ENCODE assay signal across 1 cellular context in the genomic region with DNA sequence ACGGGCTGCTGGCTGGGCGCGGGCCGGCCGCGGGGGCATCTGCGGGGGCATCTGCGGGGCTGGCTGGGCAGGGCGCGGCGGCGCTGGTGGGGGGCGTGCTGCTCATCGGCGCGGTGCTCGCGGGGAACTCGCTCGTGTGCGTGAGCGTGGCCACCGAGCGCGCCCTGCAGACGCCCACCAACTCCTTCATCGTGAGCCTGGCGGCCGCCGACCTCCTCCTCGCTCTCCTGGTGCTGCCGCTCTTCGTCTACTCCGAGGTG.
TF ChIP-seq lines count a peak whose summit lies in the region.

No MANE protein-coding gene starts in this region.

TF ChIP-seq in WTC11, 78 proteins besides CTCF, POLR2A, EP300 and RAD21 (continued from another document):
- TF ChIP-seq NFATC4 (CRISPR knock-in tag; IDR thresholded peaks at IDR 0.05) (no peak), SOX15 (CRISPR knock-in tag; IDR thresholded peaks at IDR 0.05) (no peak), SMAD4 (CRISPR knock-in tag; IDR thresholded peaks at IDR 0.05) (no peak), GRHL2 (CRISPR knock-in tag; IDR thresholded peaks at IDR 0.05; ENCODE audit: insufficient replicate concordance, severe bottlenecking) (no peak), ESRRA (CRISPR knock-in tag; IDR thresholded peaks at IDR 0.05; ENCODE audit: borderline replicate concordance) (no peak)
